ENCODE assay signal across 1 cellular context in genomic region chr7:139422126-139422525, GRCh38.
TF ChIP-seq lines count a peak whose summit lies in the region.

No MANE protein-coding gene starts in this region.

TF ChIP-seq in K562, 482 proteins besides CTCF, POLR2A, EP300 and RAD21 (continued from another document and continues in another):
- TF ChIP-seq ATF2 (CRISPR knock-in tag; IDR thresholded peaks at IDR 0.05) (no peak), L3MBTL2 (IDR thresholded peaks at IDR 0.05) (peak; percentile 61), SRF (CRISPR knock-in tag; IDR thresholded peaks at IDR 0.05) (no peak), RBM22 (IDR thresholded peaks at IDR 0.05; ENCODE audit: low read depth, low read length, poor library complexity, severe bottlenecking) (no peak), TEAD1 (CRISPR knock-in tag; IDR thresholded peaks at IDR 0.05) (no peak), ZNF134 (CRISPR knock-in tag; conservative IDR thresholded peaks at IDR 0.05) (no peak), CBX1 (IDR thresholded peaks at IDR 0.05; ENCODE audit: low read depth) (no peak), SMAD1 (IDR thresholded peaks at IDR 0.05; ENCODE audit: low read depth, low read length, partially characterized antibody) (no peak), ZNF324 (CRISPR knock-in tag; IDR thresholded peaks at IDR 0.05) (no peak), NEUROD1 (IDR thresholded peaks at IDR 0.05; ENCODE audit: borderline replicate concordance, low read depth, low read length, partially characterized antibody) (no peak), ZBTB33 (CRISPR knock-in tag; IDR thresholded peaks at IDR 0.05) (peak; percentile 85), BMI1 (IDR thresholded peaks at IDR 0.05; ENCODE audit: low read length) (no peak), HNRNPLL (IDR thresholded peaks at IDR 0.05; ENCODE audit: low read depth, low read length, poor library complexity, severe bottlenecking) (no peak), TOE1 (IDR thresholded peaks at IDR 0.05; ENCODE audit: borderline replicate concordance) (peak; percentile 61; the same call in 1 of the 2 replicates), TOE1 (CRISPR knock-in tag; IDR thresholded peaks at IDR 0.05; ENCODE audit: borderline replicate concordance, low read depth) (no peak), ZSCAN32 (CRISPR knock-in tag; IDR thresholded peaks at IDR 0.05) (no peak), CAMTA2 (CRISPR knock-in tag; conservative IDR thresholded peaks at IDR 0.05) (no peak), MITF (IDR thresholded peaks at IDR 0.05) (peak; percentile 85), PTRF (tag; IDR thresholded peaks at IDR 0.05) (no peak), SMC3 (conservative IDR thresholded peaks at IDR 0.05; ENCODE audit: insufficient read depth, low read depth, low read length) (no peak), PBX2 (CRISPR knock-in tag; IDR thresholded peaks at IDR 0.05; ENCODE audit: low read depth) (no peak), PBX2 (tag; conservative IDR thresholded peaks at IDR 0.05; ENCODE audit: low read depth) (peak; percentile 56; the same call in 1 of the 2 replicates), SUPT5H (IDR thresholded peaks at IDR 0.05) (no peak), DEAF1 (CRISPR knock-in tag; IDR thresholded peaks at IDR 0.05) (no peak), ZNF561 (CRISPR knock-in tag; conservative IDR thresholded peaks at IDR 0.05) (no peak), MYC (IDR thresholded peaks at IDR 0.05; ENCODE audit: low read depth, low read length) (no peak), MYC (CRISPR knock-in tag; IDR thresholded peaks at IDR 0.05; ENCODE audit: borderline replicate concordance, low read depth) (no peak), MCM3 (IDR thresholded peaks at IDR 0.05) (no peak), TAF9B (IDR thresholded peaks at IDR 0.05; ENCODE audit: partially characterized antibody) (no peak), UBTF (IDR thresholded peaks at IDR 0.05; ENCODE audit: borderline replicate concordance in 1 of 2, low read depth in 2 of 2, low read length in 2 of 2) (no peak), POLR2B (IDR thresholded peaks at IDR 0.05; ENCODE audit: low read depth, partially characterized antibody) (no peak), PURB (CRISPR knock-in tag; IDR thresholded peaks at IDR 0.05; ENCODE audit: low read depth) (no peak), POLR3A (IDR thresholded peaks at IDR 0.05; ENCODE audit: borderline replicate concordance, extremely low read depth, insufficient read depth, insufficient read length) (no peak), TBL1XR1 (IDR thresholded peaks at IDR 0.05; ENCODE audit: low read length in 2 of 2) (no peak), ID3 (CRISPR knock-in tag; IDR thresholded peaks at IDR 0.05) (no peak), ID3 (tag; IDR thresholded peaks at IDR 0.05) (no peak), ZNF274 (IDR thresholded peaks at IDR 0.05; ENCODE audit: borderline replicate concordance, low read depth, low read length) (no peak), ZNF41 (CRISPR knock-in tag; conservative IDR thresholded peaks at IDR 0.05) (no peak), PKNOX1 (IDR thresholded peaks at IDR 0.05) (peak; percentile 34; the same call in 1 of the 2 replicates), ERF (CRISPR knock-in tag; IDR thresholded peaks at IDR 0.05) (no peak), ZNF551 (CRISPR knock-in tag; IDR thresholded peaks at IDR 0.05) (no peak), ATF7 (IDR thresholded peaks at IDR 0.05) (no peak), RCOR1 (IDR thresholded peaks at IDR 0.05; ENCODE audit: borderline replicate concordance in 1 of 2, low read depth in 2 of 2, low read length in 2 of 2) (no peak; a peak in 1 of 4 replicates), DACH1 (IDR thresholded peaks at IDR 0.05; ENCODE audit: partially characterized antibody) (peak; percentile 32), E2F4 (CRISPR knock-in tag; IDR thresholded peaks at IDR 0.05; ENCODE audit: low read depth) (no peak), KHSRP (IDR thresholded peaks at IDR 0.05) (no peak), BHLHE40 (IDR thresholded peaks at IDR 0.05; ENCODE audit: low read length) (no peak), ZNF12 (CRISPR knock-in tag; IDR thresholded peaks at IDR 0.05) (no peak), ZNF780A (CRISPR knock-in tag; IDR thresholded peaks at IDR 0.05) (no peak), ZC3H4 (CRISPR knock-in tag; IDR thresholded peaks at IDR 0.05; ENCODE audit: borderline replicate concordance) (no peak), POLR2G (IDR thresholded peaks at IDR 0.05; ENCODE audit: low read depth, low read length) (no peak), CREBBP (IDR thresholded peaks at IDR 0.05; ENCODE audit: low read depth, low read length) (no peak), ZHX1 (conservative IDR thresholded peaks at IDR 0.05; ENCODE audit: low read length) (no peak), SREBF1 (IDR thresholded peaks at IDR 0.05; ENCODE audit: borderline replicate concordance, low read depth, low read length) (no peak), ZKSCAN3 (CRISPR knock-in tag; IDR thresholded peaks at IDR 0.05) (no peak), RBM39 (optimal IDR thresholded peaks at IDR 0.05; ENCODE audit: low read depth, low read length) (no peak), GTF2F1 (IDR thresholded peaks at IDR 0.05; ENCODE audit: low read depth, low read length) (no peak)
